Comparison of ENCODE assay signal across 1 cellular context in the genomic region with DNA sequence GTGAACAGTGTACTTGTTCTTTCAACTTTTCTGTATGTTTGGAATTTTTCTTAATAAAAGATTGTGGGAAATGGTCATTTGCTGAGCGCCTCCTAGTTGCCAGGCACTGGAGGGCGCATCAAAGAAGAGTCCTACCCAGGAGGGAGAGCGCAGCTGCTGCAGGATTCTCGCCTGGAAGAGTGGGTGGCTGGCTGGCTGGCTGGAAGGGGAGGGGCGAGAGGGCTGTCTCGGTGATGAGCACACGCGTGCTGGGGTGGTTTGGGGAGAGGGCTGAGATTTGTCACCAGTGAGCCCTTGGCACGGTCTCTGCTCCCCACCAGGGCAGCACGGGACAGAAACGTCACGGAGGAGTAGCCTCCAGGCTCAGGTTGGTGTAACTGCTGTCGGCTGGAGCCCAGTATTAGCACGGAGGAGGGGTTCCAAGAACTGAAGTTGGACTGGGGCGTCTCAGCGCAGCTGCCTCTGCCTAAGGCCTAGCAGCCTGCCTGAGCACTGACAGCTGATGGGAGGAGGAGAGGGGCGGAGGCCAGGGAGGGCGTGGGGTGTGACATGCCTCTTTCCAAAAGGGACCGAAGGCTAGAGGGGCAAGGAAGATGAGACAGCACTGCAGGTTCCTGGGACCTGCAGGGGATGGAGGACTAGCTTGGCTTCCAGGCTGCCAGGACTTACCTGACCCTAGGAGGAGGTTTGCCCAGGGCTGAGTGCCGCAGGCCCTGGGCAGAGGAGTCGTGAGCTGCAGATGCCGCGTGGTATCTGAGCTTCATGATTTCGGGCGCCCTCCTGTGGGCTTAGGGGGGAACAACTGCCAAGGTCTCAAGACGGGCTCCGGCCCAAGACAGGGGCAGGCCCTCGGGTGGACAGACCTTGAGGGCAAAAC.
TF ChIP-seq lines count a peak whose summit lies in the region.

No MANE protein-coding gene starts in this region.

TF ChIP-seq in HepG2, 621 proteins besides CTCF, POLR2A, EP300 and RAD21 (continued from another document and continues in another):
- TF ChIP-seq, protein P1, sequence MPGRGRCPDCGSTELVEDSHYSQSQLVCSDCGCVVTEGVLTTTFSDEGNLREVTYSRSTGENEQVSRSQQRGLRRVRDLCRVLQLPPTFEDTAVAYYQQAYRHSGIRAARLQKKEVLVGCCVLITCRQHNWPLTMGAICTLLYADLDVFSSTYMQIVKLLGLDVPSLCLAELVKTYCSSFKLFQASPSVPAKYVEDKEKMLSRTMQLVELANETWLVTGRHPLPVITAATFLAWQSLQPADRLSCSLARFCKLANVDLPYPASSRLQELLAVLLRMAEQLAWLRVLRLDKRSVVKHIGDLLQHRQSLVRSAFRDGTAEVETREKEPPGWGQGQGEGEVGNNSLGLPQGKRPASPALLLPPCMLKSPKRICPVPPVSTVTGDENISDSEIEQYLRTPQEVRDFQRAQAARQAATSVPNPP (CRISPR knock-in tag; IDR thresholded peaks at IDR 0.05): no peak; the same call in 1 of the 2 replicates
- 0 out of 2 replicates have a peak, but pooled peaks have one; percentile 54 for TF ChIP-seq ZNF777 (CRISPR knock-in tag; IDR thresholded peaks at IDR 0.05)
- TF ChIP-seq, protein P2, sequence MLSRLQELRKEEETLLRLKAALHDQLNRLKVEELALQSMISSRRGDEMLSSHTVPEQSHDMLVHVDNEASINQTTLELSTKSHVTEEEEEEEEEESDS (CRISPR knock-in tag; IDR thresholded peaks at IDR 0.05; ENCODE audit: borderline replicate concordance): no peak; the same call in 1 of the 2 replicates
- TF ChIP-seq, protein P3, sequence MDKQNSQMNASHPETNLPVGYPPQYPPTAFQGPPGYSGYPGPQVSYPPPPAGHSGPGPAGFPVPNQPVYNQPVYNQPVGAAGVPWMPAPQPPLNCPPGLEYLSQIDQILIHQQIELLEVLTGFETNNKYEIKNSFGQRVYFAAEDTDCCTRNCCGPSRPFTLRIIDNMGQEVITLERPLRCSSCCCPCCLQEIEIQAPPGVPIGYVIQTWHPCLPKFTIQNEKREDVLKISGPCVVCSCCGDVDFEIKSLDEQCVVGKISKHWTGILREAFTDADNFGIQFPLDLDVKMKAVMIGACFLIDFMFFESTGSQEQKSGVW (CRISPR knock-in tag; IDR thresholded peaks at IDR 0.05; ENCODE audit: borderline replicate concordance): no peak
- TF ChIP-seq SALL2 (CRISPR knock-in tag; IDR thresholded peaks at IDR 0.05): 0 out of 2 replicates have a peak, but pooled peaks have one; percentile 80
- TF ChIP-seq, protein P4, sequence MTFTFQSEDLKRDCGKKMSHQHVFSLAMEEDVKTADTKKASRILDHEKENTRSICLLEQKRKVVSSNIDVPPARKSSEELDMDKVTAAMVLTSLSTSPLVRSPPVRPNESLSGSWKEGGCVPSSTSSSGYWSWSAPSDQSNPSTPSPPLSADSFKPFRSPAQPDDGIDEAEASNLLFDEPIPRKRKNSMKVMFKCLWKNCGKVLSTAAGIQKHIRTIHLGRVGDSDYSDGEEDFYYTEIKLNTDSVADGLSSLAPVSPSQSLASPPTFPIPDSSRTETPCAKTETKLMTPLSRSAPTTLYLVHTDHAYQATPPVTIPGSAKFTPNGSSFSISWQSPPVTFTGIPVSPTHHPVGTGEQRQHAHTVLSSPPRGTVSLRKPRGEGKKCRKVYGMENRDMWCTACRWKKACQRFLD (CRISPR knock-in tag; IDR thresholded peaks at IDR 0.05; ENCODE audit: borderline replicate concordance): peak; percentile 68; the same call in 1 of the 2 replicates
- TF ChIP-seq KLF13 (CRISPR knock-in tag; IDR thresholded peaks at IDR 0.05): peak; percentile 18; the same call in 1 of the 2 replicates
- TF ChIP-seq, protein P5, sequence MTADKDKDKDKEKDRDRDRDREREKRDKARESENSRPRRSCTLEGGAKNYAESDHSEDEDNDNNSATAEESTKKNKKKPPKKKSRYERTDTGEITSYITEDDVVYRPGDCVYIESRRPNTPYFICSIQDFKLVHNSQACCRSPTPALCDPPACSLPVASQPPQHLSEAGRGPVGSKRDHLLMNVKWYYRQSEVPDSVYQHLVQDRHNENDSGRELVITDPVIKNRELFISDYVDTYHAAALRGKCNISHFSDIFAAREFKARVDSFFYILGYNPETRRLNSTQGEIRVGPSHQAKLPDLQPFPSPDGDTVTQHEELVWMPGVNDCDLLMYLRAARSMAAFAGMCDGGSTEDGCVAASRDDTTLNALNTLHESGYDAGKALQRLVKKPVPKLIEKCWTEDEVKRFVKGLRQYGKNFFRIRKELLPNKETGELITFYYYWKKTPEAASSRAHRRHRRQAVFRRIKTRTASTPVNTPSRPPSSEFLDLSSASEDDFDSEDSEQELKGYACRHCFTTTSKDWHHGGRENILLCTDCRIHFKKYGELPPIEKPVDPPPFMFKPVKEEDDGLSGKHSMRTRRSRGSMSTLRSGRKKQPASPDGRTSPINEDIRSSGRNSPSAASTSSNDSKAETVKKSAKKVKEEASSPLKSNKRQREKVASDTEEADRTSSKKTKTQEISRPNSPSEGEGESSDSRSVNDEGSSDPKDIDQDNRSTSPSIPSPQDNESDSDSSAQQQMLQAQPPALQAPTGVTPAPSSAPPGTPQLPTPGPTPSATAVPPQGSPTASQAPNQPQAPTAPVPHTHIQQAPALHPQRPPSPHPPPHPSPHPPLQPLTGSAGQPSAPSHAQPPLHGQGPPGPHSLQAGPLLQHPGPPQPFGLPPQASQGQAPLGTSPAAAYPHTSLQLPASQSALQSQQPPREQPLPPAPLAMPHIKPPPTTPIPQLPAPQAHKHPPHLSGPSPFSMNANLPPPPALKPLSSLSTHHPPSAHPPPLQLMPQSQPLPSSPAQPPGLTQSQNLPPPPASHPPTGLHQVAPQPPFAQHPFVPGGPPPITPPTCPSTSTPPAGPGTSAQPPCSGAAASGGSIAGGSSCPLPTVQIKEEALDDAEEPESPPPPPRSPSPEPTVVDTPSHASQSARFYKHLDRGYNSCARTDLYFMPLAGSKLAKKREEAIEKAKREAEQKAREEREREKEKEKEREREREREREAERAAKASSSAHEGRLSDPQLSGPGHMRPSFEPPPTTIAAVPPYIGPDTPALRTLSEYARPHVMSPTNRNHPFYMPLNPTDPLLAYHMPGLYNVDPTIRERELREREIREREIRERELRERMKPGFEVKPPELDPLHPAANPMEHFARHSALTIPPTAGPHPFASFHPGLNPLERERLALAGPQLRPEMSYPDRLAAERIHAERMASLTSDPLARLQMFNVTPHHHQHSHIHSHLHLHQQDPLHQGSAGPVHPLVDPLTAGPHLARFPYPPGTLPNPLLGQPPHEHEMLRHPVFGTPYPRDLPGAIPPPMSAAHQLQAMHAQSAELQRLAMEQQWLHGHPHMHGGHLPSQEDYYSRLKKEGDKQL (CRISPR knock-in tag; IDR thresholded peaks at IDR 0.05; ENCODE audit: low read depth): 0 out of 2 replicates have a peak, but pooled peaks have one; percentile 49
- TF ChIP-seq SMAD1 (CRISPR knock-in tag; IDR thresholded peaks at IDR 0.05; ENCODE audit: borderline replicate concordance, low read depth): no peak
- no peak for TF ChIP-seq ZNF607 (CRISPR knock-in tag; IDR thresholded peaks at IDR 0.05; ENCODE audit: borderline replicate concordance)
- TF ChIP-seq THYN1 (CRISPR knock-in tag; IDR thresholded peaks at IDR 0.05; ENCODE audit: borderline replicate concordance, low read depth): no peak
- TF ChIP-seq ZNF552 (CRISPR knock-in tag; IDR thresholded peaks at IDR 0.05; ENCODE audit: borderline replicate concordance): no peak
- TF ChIP-seq ZNF776 (CRISPR knock-in tag; IDR thresholded peaks at IDR 0.05): no peak
- no peak for TF ChIP-seq ZFP36L2 (CRISPR knock-in tag; IDR thresholded peaks at IDR 0.05)
- no peak for TF ChIP-seq MAFK (conservative IDR thresholded peaks at IDR 0.05 in 1 of 2, IDR thresholded peaks at IDR 0.05 in 1 of 2; ENCODE audit: low read length in 2 of 2)
- TF ChIP-seq ZNF225 (CRISPR knock-in tag; IDR thresholded peaks at IDR 0.05): 0 out of 2 replicates have a peak, but pooled peaks have one; percentile 43
- TF ChIP-seq, protein P6, sequence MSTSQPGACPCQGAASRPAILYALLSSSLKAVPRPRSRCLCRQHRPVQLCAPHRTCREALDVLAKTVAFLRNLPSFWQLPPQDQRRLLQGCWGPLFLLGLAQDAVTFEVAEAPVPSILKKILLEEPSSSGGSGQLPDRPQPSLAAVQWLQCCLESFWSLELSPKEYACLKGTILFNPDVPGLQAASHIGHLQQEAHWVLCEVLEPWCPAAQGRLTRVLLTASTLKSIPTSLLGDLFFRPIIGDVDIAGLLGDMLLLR (CRISPR knock-in tag; IDR thresholded peaks at IDR 0.05): peak; percentile 67; the same call in 1 of the 2 replicates
- no peak for TF ChIP-seq FOXA1 (IDR thresholded peaks at IDR 0.05)
- 0 out of 2 replicates have a peak, but pooled peaks have one; percentile 28 for TF ChIP-seq FOXA1 (CRISPR knock-in tag; IDR thresholded peaks at IDR 0.05)
- TF ChIP-seq, protein P7, sequence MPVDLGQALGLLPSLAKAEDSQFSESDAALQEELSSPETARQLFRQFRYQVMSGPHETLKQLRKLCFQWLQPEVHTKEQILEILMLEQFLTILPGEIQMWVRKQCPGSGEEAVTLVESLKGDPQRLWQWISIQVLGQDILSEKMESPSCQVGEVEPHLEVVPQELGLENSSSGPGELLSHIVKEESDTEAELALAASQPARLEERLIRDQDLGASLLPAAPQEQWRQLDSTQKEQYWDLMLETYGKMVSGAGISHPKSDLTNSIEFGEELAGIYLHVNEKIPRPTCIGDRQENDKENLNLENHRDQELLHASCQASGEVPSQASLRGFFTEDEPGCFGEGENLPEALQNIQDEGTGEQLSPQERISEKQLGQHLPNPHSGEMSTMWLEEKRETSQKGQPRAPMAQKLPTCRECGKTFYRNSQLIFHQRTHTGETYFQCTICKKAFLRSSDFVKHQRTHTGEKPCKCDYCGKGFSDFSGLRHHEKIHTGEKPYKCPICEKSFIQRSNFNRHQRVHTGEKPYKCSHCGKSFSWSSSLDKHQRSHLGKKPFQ (CRISPR knock-in tag; IDR thresholded peaks at IDR 0.05; ENCODE audit: insufficient replicate concordance): peak; percentile 32
- TF ChIP-seq ZNF749 (CRISPR knock-in tag; IDR thresholded peaks at IDR 0.05; ENCODE audit: borderline replicate concordance): no peak
- TF ChIP-seq, protein P8, sequence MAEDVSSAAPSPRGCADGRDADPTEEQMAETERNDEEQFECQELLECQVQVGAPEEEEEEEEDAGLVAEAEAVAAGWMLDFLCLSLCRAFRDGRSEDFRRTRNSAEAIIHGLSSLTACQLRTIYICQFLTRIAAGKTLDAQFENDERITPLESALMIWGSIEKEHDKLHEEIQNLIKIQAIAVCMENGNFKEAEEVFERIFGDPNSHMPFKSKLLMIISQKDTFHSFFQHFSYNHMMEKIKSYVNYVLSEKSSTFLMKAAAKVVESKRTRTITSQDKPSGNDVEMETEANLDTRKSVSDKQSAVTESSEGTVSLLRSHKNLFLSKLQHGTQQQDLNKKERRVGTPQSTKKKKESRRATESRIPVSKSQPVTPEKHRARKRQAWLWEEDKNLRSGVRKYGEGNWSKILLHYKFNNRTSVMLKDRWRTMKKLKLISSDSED (CRISPR knock-in tag; IDR thresholded peaks at IDR 0.05): no peak
- TF ChIP-seq ZNF124 (CRISPR knock-in tag; IDR thresholded peaks at IDR 0.05): peak; percentile 41; the same call in 1 of the 2 replicates
- no peak for TF ChIP-seq SNRNP70 (IDR thresholded peaks at IDR 0.05; ENCODE audit: low read depth, low read length)
- no peak for TF ChIP-seq ZNF878 (CRISPR knock-in tag; IDR thresholded peaks at IDR 0.05)
- TF ChIP-seq RNF2 (conservative IDR thresholded peaks at IDR 0.05; ENCODE audit: low read depth): no peak; the same call in 1 of the 2 replicates
- peak; percentile 64; the same call in 1 of the 2 replicates for TF ChIP-seq KDM5B (CRISPR knock-in tag; IDR thresholded peaks at IDR 0.05; ENCODE audit: borderline replicate concordance)
- no peak for TF ChIP-seq ZNF234 (CRISPR knock-in tag; conservative IDR thresholded peaks at IDR 0.05)
- peak; percentile 95 for TF ChIP-seq KDM2A (CRISPR knock-in tag; IDR thresholded peaks at IDR 0.05; ENCODE audit: borderline replicate concordance, low read depth)
- no peak for TF ChIP-seq ZNF530 (CRISPR knock-in tag; IDR thresholded peaks at IDR 0.05; ENCODE audit: low read depth)
- no peak for TF ChIP-seq PTBP1 (IDR thresholded peaks at IDR 0.05; ENCODE audit: low read depth, low read length, poor library complexity, severe bottlenecking)
- TF ChIP-seq ZBTB38 (CRISPR knock-in tag; IDR thresholded peaks at IDR 0.05): peak; percentile 85; the same call in 1 of the 2 replicates
- TF ChIP-seq, protein P9, sequence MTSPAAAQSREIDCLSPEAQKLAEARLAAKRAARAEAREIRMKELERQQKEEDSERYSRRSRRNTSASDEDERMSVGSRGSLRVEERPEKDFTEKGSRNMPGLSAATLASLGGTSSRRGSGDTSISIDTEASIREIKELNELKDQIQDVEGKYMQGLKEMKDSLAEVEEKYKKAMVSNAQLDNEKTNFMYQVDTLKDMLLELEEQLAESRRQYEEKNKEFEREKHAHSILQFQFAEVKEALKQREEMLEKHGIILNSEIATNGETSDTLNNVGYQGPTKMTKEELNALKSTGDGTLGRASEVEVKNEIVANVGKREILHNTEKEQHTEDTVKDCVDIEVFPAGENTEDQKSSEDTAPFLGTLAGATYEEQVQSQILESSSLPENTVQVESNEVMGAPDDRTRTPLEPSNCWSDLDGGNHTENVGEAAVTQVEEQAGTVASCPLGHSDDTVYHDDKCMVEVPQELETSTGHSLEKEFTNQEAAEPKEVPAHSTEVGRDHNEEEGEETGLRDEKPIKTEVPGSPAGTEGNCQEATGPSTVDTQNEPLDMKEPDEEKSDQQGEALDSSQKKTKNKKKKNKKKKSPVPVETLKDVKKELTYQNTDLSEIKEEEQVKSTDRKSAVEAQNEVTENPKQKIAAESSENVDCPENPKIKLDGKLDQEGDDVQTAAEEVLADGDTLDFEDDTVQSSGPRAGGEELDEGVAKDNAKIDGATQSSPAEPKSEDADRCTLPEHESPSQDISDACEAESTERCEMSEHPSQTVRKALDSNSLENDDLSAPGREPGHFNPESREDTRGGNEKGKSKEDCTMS (CRISPR knock-in tag; conservative IDR thresholded peaks at IDR 0.05): no peak
- TF ChIP-seq NCOA5 (CRISPR knock-in tag; IDR thresholded peaks at IDR 0.05): no peak
- 0 out of 2 replicates have a peak, but pooled peaks have one; percentile 5 for TF ChIP-seq ONECUT2 (CRISPR knock-in tag; IDR thresholded peaks at IDR 0.05)
